1 cellular context compared by ENCODE assay signal in genomic region chr10:34808336-34808735, GRCh38.
TF ChIP-seq lines count a peak whose summit lies in the region.

No MANE protein-coding gene starts in this region.

TF ChIP-seq in WTC11, 78 proteins besides CTCF, POLR2A, EP300 and RAD21 (continued from another document):
- TF ChIP-seq FOXP1 (CRISPR knock-in tag; IDR thresholded peaks at IDR 0.05; ENCODE audit: borderline replicate concordance) (no peak), OVOL2 (CRISPR knock-in tag; IDR thresholded peaks at IDR 0.05; ENCODE audit: borderline replicate concordance) (no peak), TP53 (CRISPR knock-in tag; IDR thresholded peaks at IDR 0.05) (no peak), NR2C2 (CRISPR knock-in tag; IDR thresholded peaks at IDR 0.05) (no peak), SOX15 (CRISPR knock-in tag; IDR thresholded peaks at IDR 0.05) (no peak), ZBTB21 (CRISPR knock-in tag; IDR thresholded peaks at IDR 0.05; ENCODE audit: borderline replicate concordance) (no peak), ESRRA (CRISPR knock-in tag; IDR thresholded peaks at IDR 0.05; ENCODE audit: borderline replicate concordance) (no peak), ATF3 (CRISPR knock-in tag; conservative IDR thresholded peaks at IDR 0.05) (no peak), MYBL2 (CRISPR knock-in tag; IDR thresholded peaks at IDR 0.05) (no peak)
- TF ChIP-seq, protein P1, sequence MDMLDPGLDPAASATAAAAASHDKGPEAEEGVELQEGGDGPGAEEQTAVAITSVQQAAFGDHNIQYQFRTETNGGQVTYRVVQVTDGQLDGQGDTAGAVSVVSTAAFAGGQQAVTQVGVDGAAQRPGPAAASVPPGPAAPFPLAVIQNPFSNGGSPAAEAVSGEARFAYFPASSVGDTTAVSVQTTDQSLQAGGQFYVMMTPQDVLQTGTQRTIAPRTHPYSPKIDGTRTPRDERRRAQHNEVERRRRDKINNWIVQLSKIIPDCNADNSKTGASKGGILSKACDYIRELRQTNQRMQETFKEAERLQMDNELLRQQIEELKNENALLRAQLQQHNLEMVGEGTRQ (CRISPR knock-in tag; IDR thresholded peaks at IDR 0.05), result no peak
- TF ChIP-seq, protein P2, sequence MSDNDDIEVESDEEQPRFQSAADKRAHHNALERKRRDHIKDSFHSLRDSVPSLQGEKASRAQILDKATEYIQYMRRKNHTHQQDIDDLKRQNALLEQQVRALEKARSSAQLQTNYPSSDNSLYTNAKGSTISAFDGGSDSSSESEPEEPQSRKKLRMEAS (CRISPR knock-in tag; IDR thresholded peaks at IDR 0.05), result no peak
- TF ChIP-seq, protein P3, sequence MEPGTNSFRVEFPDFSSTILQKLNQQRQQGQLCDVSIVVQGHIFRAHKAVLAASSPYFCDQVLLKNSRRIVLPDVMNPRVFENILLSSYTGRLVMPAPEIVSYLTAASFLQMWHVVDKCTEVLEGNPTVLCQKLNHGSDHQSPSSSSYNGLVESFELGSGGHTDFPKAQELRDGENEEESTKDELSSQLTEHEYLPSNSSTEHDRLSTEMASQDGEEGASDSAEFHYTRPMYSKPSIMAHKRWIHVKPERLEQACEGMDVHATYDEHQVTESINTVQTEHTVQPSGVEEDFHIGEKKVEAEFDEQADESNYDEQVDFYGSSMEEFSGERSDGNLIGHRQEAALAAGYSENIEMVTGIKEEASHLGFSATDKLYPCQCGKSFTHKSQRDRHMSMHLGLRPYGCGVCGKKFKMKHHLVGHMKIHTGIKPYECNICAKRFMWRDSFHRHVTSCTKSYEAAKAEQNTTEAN (CRISPR knock-in tag; IDR thresholded peaks at IDR 0.05), result no peak
TF ChIP-seq in WTC11: peak in this region for 0.
